In the genomic region with DNA sequence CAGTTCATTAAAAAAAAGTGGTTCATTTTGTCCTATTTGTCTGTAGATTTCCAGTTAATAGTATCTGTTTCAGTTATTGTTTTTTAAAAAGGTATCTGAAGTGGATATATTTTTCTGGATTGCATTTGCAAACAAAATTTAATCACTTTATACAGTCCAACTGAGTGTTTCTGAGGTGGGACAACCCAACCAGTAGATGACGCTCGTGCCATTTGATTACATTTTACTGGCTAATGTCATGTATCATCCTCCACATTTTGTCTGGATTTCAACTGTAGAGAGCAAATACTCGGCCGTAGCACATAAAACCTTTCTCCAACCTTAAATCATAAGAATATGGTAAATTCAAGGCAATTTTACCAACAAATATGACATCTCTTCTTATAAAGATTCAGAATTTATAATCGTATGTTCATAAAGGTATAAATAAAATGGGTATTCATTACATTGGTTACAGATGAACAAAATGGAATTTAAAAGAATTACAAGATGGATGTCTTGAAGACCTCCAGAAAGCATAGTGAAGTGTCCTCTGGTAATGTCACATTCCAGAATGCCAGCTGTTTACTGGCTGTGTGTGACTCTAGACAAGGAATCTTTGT, we compare ENCODE assay signal across 10 cellular contexts.
DNase-seq lines count a peak whose midpoint lies in the region; ATAC-seq and TF ChIP-seq lines count a peak whose summit lies in the region.
"Had no signal": no experiment of that assay in that cellular context is flagged by ENCODE, and none has a peak within 500 bp of the region (broad histone marks: within the 10 kb centered on the region; RNA-seq: fewer than 3 reads in every experiment).

No MANE protein-coding gene starts in this region.

- H3K27ac ChIP-seq in AG04450 (ENCODE audit: low read depth, low read length) = no peak overlapping the region
- no peak overlapping the region for H3K27ac ChIP-seq in GM23248

- no peaks in the 10 kb centered on the region for H3F3A ChIP-seq in GM23248 (ENCODE audit: insufficient read depth)

- H3K79me2 ChIP-seq in GM23248 (ENCODE audit: insufficient read depth) = no peaks in the 10 kb centered on the region

- H3K36me3 ChIP-seq in GM23248 (ENCODE audit: low read depth) = no peaks in the 10 kb centered on the region

- no peaks in the 10 kb centered on the region for H3K4me1 ChIP-seq in GM23248 (ENCODE audit: insufficient read depth)

- ATAC-seq in effector memory CD8-positive, alpha-beta T cell (replicated peaks) = no peak
- no peak for ATAC-seq in HG02870 (IDR thresholded peaks at IDR 0.05; ENCODE audit: unreplicated experiment)

- no peak overlapping the region for H3K27ac Mint-ChIP-seq in effector memory CD8-positive, alpha-beta T cell

- no peaks in the 10 kb centered on the region for H3K36me3 Mint-ChIP-seq in effector memory CD8-positive, alpha-beta T cell (ENCODE audit: insufficient read depth)

- CTCF ChIA-PET in AG04450 (lab: Charles Lee) = interaction anchor here (0.7 to 1.5 kb wide), 7 partner anchors 9 to 1460 kb away, joined by 3 to 5 read pairs (median 3); no protein-coding TSS in a partner anchor

- peak; percentile 52 for TF ChIP-seq CTCF in AG04450 (IDR thresholded peaks at IDR 0.05; ENCODE audit: low read depth, low read length)
- peak; percentile 37 for TF ChIP-seq CTCF in choroid plexus epithelial cell (conservative IDR thresholded peaks at IDR 0.05; ENCODE audit: low read depth, low read length)

- no peak for DNase-seq in AG04450 (ENCODE audit: low read depth, low spot score)
- DNase-seq in GM23248 = peak; percentile 61
- peak; percentile 76 for DNase-seq in NCI-H748 (lab: John Stamatoyannopoulos, UW; ENCODE audit: unreplicated experiment)
- peak; percentile 19 for DNase-seq in choroid plexus epithelial cell (ENCODE audit: low read depth)
- DNase-seq in effector memory CD8-positive, alpha-beta T cell = no peak
- no peak for DNase-seq in stimulated activated CD4-positive, alpha-beta T cell treated with anti-CD3 and anti-CD28 coated beads, Interleukin-12 subunit alpha, Interleukin-12 subunit beta, amount 100 ng/mL, for 4 hours
- no peak for DNase-seq in activated CD4-positive, CD25-positive, alpha-beta regulatory T cell (lab: John Stamatoyannopoulos, UW)
- DNase-seq: DND-41 had no signal

- no peaks in the 10 kb centered on the region for H3K27me3 Mint-ChIP-seq in effector memory CD8-positive, alpha-beta T cell
- H3K27me3 Mint-ChIP-seq: central memory CD8-positive, alpha-beta T cell had no signal

- no peak overlapping the region for H3K4me3 ChIP-seq in AG04450 (ENCODE audit: low read depth, low read length)
- H3K4me3 ChIP-seq in GM23248 = no peak overlapping the region
- no peak overlapping the region for H3K4me3 ChIP-seq in choroid plexus epithelial cell (ENCODE audit: low read depth, low read length)

- H3K4me2 ChIP-seq in GM23248 (ENCODE audit: unreplicated experiment) = no peak overlapping the region

- POLR2A ChIA-PET in AG04450 (lab: Yijun Ruan, JAX) = no interaction called here

- in situ Hi-C loops in GM23248 (cut with MboI) = no loop called here

- H3K4me1 Mint-ChIP-seq in effector memory CD8-positive, alpha-beta T cell (ENCODE audit: low read depth in 2 of 2) = no peaks in the 10 kb centered on the region
- H3K4me1 Mint-ChIP-seq: central memory CD8-positive, alpha-beta T cell had no signal

- H3K9me3 ChIP-seq in AG04450 (ENCODE audit: control insufficient read depth, insufficient read depth, low read length) = no peaks in the 10 kb centered on the region
- no peaks in the 10 kb centered on the region for H3K9me3 ChIP-seq in GM23248 (ENCODE audit: low read depth)

- H3K9ac ChIP-seq in GM23248 = no peak overlapping the region

- no peaks in the 10 kb centered on the region for H4K20me1 ChIP-seq in GM23248 (ENCODE audit: insufficient read depth)

- H3K9me3 Mint-ChIP-seq in effector memory CD8-positive, alpha-beta T cell = peaks cover 4 to 6% of the 10 kb centered on the region in 2 donors

- H2AFZ ChIP-seq in GM23248 = no peak overlapping the region

- no peaks in the 10 kb centered on the region for H3K27me3 ChIP-seq in AG04450 (ENCODE audit: control insufficient read depth, insufficient read depth, low read length)
- H3K27me3 ChIP-seq in GM23248 (replicated peaks; ENCODE audit: insufficient read depth) = no peaks in the 10 kb centered on the region

- H3K4me3 Mint-ChIP-seq in effector memory CD8-positive, alpha-beta T cell = no peak overlapping the region
- H3K4me3 Mint-ChIP-seq: central memory CD8-positive, alpha-beta T cell had no signal

- 56 to 64% methylated on average over 5 of the region's 5 CpGs for WGBS in GM23248 (ENCODE audit: low coverage in 1 of 2, low lambda C conversion rate in 2 of 2, missing lambda C conversion rate in 2 of 2), 2 experiments

- no peaks in the 10 kb centered on the region for H3K9me2 ChIP-seq in GM23248 (ENCODE audit: insufficient read depth)

Comparison
In these comparisons a context has a peak if more than half of its experiments do, and no peak if none do; other contexts are left out.
1. DNase-seq: peak in GM23248 (single experiment), NCI-H748 (single experiment) and choroid plexus epithelial cell (single experiment); none in AG04450 (single experiment), effector memory CD8-positive, alpha-beta T cell (0 of 3), stimulated activated CD4-positive, alpha-beta T cell treated with anti-CD3 and anti-CD28 coated beads, Interleukin-12 subunit alpha, Interleukin-12 subunit beta, amount 100 ng/mL, for 4 hours (single experiment) and activated CD4-positive, CD25-positive, alpha-beta regulatory T cell (0 of 4).